In genomic region chr10:89062861-89063260, GRCh38 we compare ENCODE assay signal across 15 cellular contexts.
DNase-seq lines count a peak whose midpoint lies in the region; ATAC-seq and TF ChIP-seq lines count a peak whose summit lies in the region.
"Had no signal": no experiment of that assay in that cellular context is flagged by ENCODE, and none has a peak within 500 bp of the region (broad histone marks: within the 10 kb centered on the region; RNA-seq: fewer than 3 reads in every experiment).

No MANE protein-coding gene starts in this region.

- peak; percentile 14 for DNase-seq in stimulated activated CD4-positive, alpha-beta T cell treated with anti-CD3 and anti-CD28 coated beads, Interleukin-15, amount 100 ng/mL, for 24 hours
- no peak for DNase-seq in stimulated activated CD4-positive, alpha-beta T cell treated with anti-CD3 and anti-CD28 coated beads, Interleukin-12 subunit alpha, Interleukin-12 subunit beta, amount 100 ng/mL, for 4 hours
- DNase-seq in dermis blood vessel endothelial cell (peak; percentile 51), left ventricle myocardium superior (peak; percentile 75), thyroid gland (peak; percentile 64 to 76), HEK293T (ENCODE audit: extremely low spot score) (no peak), NCI-H187 treated with DMSO at 0.1 percent for 48 hours (lab: John Stamatoyannopoulos, UW) (no peak)
- DNase-seq: activated CD4-positive, alpha-beta T cell treated with anti-CD3 and anti-CD28 coated beads, Interleukin-2, amount 10 ng/mL, durations not matched to agents 7 days and 5 days; activated effector memory CD4-positive, alpha-beta T cell treated with anti-CD3 and anti-CD28 coated beads, Interleukin-2, amount 50 U/mL, for 16 hours; foreskin melanocyte; left colon; NCI-H2029 had no signal

- H3K27ac ChIP-seq in thyroid gland = no peak overlapping the region

- no peak for TF ChIP-seq CTCF in thyroid gland (IDR thresholded peaks at IDR 0.05)

- H3K9me3 ChIP-seq in thyroid gland = no peaks in the 10 kb centered on the region
- H3K9me3 ChIP-seq: tibial nerve had no signal

- H3K36me3 ChIP-seq in thyroid gland = no peaks in the 10 kb centered on the region
- H3K36me3 ChIP-seq: tibial nerve had no signal

- H3K4me1 ChIP-seq in thyroid gland = peaks cover 0 to 4% of the 10 kb centered on the region in 2 donors

- no peak overlapping the region for H3K4me3 ChIP-seq in thyroid gland (replicated peaks in 1 of 3)
- H3K4me3 ChIP-seq: tibial nerve had no signal

- intact Hi-C loops in left ventricle myocardium superior (cut with micrococcal nuclease) = no loop called here
- intact Hi-C loops in thyroid gland (cut with DNase I) = no loop called here

- POLR2A ChIA-PET in HEK293T (lab: Yijun Ruan, JAX) = no interaction called here

- no peaks in the 10 kb centered on the region for H3K27me3 ChIP-seq in thyroid gland
- H3K27me3 ChIP-seq: tibial nerve had no signal

- 12 to 39% methylated on average over 1 of the region's 1 CpG for WGBS in thyroid gland, 2 donors

- no peak for TF ChIP-seq POLR2A in thyroid gland (IDR thresholded peaks at IDR 0.05)

- ATAC-seq in left ventricle myocardium superior = peak; percentile 79
- no peak for ATAC-seq in HG03108 (IDR thresholded peaks at IDR 0.05; ENCODE audit: unreplicated experiment)
- ATAC-seq: left colon; stimulated activated memory B cell treated with anti-CD40 and anti-IgM and Interleukin-4, amounts not matched to agents 10 μg/mL and 1 μg/mL and 100 μg/mL, for 72 hours had no signal

- CTCF ChIA-PET in HEK293T (lab: Yijun Ruan, JAX) = no interaction called here

TF ChIP-seq in HEK293T, 16 proteins besides CTCF, POLR2A, EP300 and RAD21:
- TF ChIP-seq LEF1 (IDR thresholded peaks at IDR 0.05; ENCODE audit: borderline replicate concordance) = no peak
- no peak for TF ChIP-seq FOXM1 (IDR thresholded peaks at IDR 0.05; ENCODE audit: borderline replicate concordance)
- TF ChIP-seq FOXA1 (IDR thresholded peaks at IDR 0.05) = no peak
- TF ChIP-seq ARNT (IDR thresholded peaks at IDR 0.05) = no peak
- no peak for TF ChIP-seq CTBP1 (IDR thresholded peaks at IDR 0.05; ENCODE audit: borderline replicate concordance)
- no peak for TF ChIP-seq L3MBTL2 (conservative IDR thresholded peaks at IDR 0.05)
- TF ChIP-seq PKNOX1 (IDR thresholded peaks at IDR 0.05) = no peak
- no peak for TF ChIP-seq NFRKB (IDR thresholded peaks at IDR 0.05)
- TF ChIP-seq TARDBP (IDR thresholded peaks at IDR 0.05) = no peak
- no peak for TF ChIP-seq FOXK2 (IDR thresholded peaks at IDR 0.05)
- no peak for TF ChIP-seq BHLHE40 (IDR thresholded peaks at IDR 0.05; ENCODE audit: borderline replicate concordance)
- TF ChIP-seq SP1 (IDR thresholded peaks at IDR 0.05) = no peak
- TF ChIP-seq HDGF (IDR thresholded peaks at IDR 0.05; ENCODE audit: borderline replicate concordance) = no peak
- TF ChIP-seq SUZ12 (IDR thresholded peaks at IDR 0.05) = no peak
- no peak for TF ChIP-seq ELF4 (IDR thresholded peaks at IDR 0.05)
- no peak for TF ChIP-seq ZNF384 (IDR thresholded peaks at IDR 0.05)

Comparison
In these comparisons a context has a peak if more than half of its experiments do, and no peak if none do; other contexts are left out.
1. DNase-seq: peak in stimulated activated CD4-positive, alpha-beta T cell treated with anti-CD3 and anti-CD28 coated beads, Interleukin-15, amount 100 ng/mL, for 24 hours (single experiment), dermis blood vessel endothelial cell (single experiment), left ventricle myocardium superior (single experiment) and thyroid gland (2 of 2); none in stimulated activated CD4-positive, alpha-beta T cell treated with anti-CD3 and anti-CD28 coated beads, Interleukin-12 subunit alpha, Interleukin-12 subunit beta, amount 100 ng/mL, for 4 hours (single experiment), HEK293T (single experiment) and NCI-H187 treated with DMSO at 0.1 percent for 48 hours (single experiment).